Comparison of ENCODE assay signal across 8 cellular contexts in the genomic region with DNA sequence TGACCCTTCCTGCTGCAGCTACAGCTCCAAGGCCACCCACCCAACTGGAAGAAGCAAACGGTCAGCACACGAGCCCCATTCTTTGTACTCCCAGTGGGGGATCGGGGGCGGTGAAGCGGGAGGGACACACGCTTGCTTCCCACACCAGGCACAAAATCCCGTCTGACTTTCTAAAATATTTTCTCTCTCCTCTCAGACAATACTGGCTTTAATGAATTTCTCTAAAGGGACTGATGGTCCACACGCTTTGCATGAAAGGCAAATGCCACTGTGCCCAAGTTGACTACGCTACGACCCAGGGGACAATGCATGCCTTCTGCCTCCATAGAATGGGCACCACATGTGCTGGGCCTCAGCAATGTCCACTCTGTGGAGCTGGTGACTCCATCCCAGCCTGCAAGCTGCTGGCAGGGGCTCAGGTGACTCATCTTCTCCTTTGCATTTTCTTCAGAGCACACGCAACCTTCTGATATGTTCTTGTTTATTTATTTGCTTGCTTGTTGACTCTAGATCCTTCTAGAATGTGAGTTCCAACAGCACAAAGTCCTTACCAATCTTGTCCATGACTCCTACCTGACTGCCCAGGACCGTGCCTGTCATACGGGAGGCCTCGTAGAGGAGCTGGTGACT. TPM values are rescaled to one million over a fixed set of nuclear protein-coding genes. Genes with fewer than 3 reads are reported as not detected.
DNase-seq lines count a peak whose midpoint lies in the region; ATAC-seq and TF ChIP-seq lines count a peak whose summit lies in the region.

No MANE protein-coding gene starts in this region.

- no peaks in the 10 kb centered on the region for H3K27me3 ChIP-seq in testis

- no peak for TF ChIP-seq POLR2A in testis (IDR thresholded peaks at IDR 0.05)

- H3K27me3 Mint-ChIP-seq in activated CD4-positive, alpha-beta T cell treated with anti-CD3 and anti-CD28 coated beads, Interleukin-2, amount 10 ng/mL, durations not matched to agents 7 days and 5 days = no peaks in the 10 kb centered on the region

- no peaks in the 10 kb centered on the region for H3K36me3 ChIP-seq in testis (ENCODE audit: low read depth, missing control alignments)

- H3K4me3 ChIP-seq in testis = no peak overlapping the region

- H3K4me1 Mint-ChIP-seq in activated CD4-positive, alpha-beta T cell treated with anti-CD3 and anti-CD28 coated beads, Interleukin-2, amount 10 ng/mL, durations not matched to agents 7 days and 5 days = peaks cover 77% of the 10 kb centered on the region

- no peaks in the 10 kb centered on the region for H3K9me3 Mint-ChIP-seq in activated CD4-positive, alpha-beta T cell treated with anti-CD3 and anti-CD28 coated beads, Interleukin-2, amount 10 ng/mL, durations not matched to agents 7 days and 5 days

- CTCF ChIA-PET in activated CD4-positive, alpha-beta T cell treated with anti-CD3 and anti-CD28 coated beads, Interleukin-2, amount 10 ng/mL, durations not matched to agents 7 days and 5 days (lab: Charles Lee) = interaction anchor here (1.5 to 2.7 kb wide), 3 partner anchors 12 to 23 kb away, joined by 5 to 8 read pairs (median 7); no protein-coding TSS in a partner anchor

- peaks cover 58% of the 10 kb centered on the region for H3K4me1 ChIP-seq in testis

- peak overlapping the region; percentile 43 for H3K27ac Mint-ChIP-seq in activated CD4-positive, alpha-beta T cell treated with anti-CD3 and anti-CD28 coated beads, Interleukin-2, amount 10 ng/mL, durations not matched to agents 7 days and 5 days

- H3K9me3 ChIP-seq in testis = no peaks in the 10 kb centered on the region

- TF ChIP-seq CTCF in testis (IDR thresholded peaks at IDR 0.05) = no peak

- H3K36me3 Mint-ChIP-seq in activated CD4-positive, alpha-beta T cell treated with anti-CD3 and anti-CD28 coated beads, Interleukin-2, amount 10 ng/mL, durations not matched to agents 7 days and 5 days (ENCODE audit: low read depth) = peaks cover 39% of the 10 kb centered on the region

- ATAC-seq in GM18498 (IDR thresholded peaks at IDR 0.05; ENCODE audit: unreplicated experiment) = no peak

- 50 to 63% methylated on average over 14 of the region's 14 CpGs for WGBS in testis, 2 donors

- no peak overlapping the region for H3K4me3 Mint-ChIP-seq in activated CD4-positive, alpha-beta T cell treated with anti-CD3 and anti-CD28 coated beads, Interleukin-2, amount 10 ng/mL, durations not matched to agents 7 days and 5 days

- no peak for DNase-seq in activated CD4-positive, alpha-beta T cell treated with anti-CD3 and anti-CD28 coated beads, Interleukin-2, amount 10 ng/mL, durations not matched to agents 7 days and 5 days
- DNase-seq in activated CD4-positive, alpha-beta T cell treated with anti-CD3 and anti-CD28 coated beads, Interleukin-2, amount 50 U/mL, for 4 hours = no peak
- DNase-seq in hippocampal formation (lab: John Stamatoyannopoulos, UW) (peak; percentile 69 to 72), testis (peak; percentile 60), NCI-H345 (lab: John Stamatoyannopoulos, UW) (no peak), NCI-H1048 (lab: John Stamatoyannopoulos, UW) (no peak)

- POLR2A ChIA-PET in activated CD4-positive, alpha-beta T cell treated with anti-CD3 and anti-CD28 coated beads, Interleukin-2, amount 10 ng/mL, durations not matched to agents 7 days and 5 days (lab: Charles Lee) = no interaction called here

- H3K27ac ChIP-seq in angular gyrus (ENCODE audit: low read depth, low read length) (peak overlapping the region; percentile 88), testis (peak overlapping the region; percentile 21 to 65)

- intact Hi-C loops in testis (cut with DNase I; ENCODE audit: low total_unique reads) = no loop called here

RNA-seq across cellular contexts. Expression of a gene that starts 15.6 kb away (rescaled TPM):
- total RNA-seq in activated CD4-positive, alpha-beta T cell treated with anti-CD3 and anti-CD28 coated beads, Interleukin-2, amount 10 ng/mL, durations not matched to agents 7 days and 5 days = 10 to 100 TPM; 81.0 to 95.8 TPM
- 10 to 100 TPM; 37.6 to 38.9 TPM for total RNA-seq in testis
- 8.3 TPM for polyA plus RNA-seq in testis (ENCODE audit: insufficient read depth, low read depth, low replicate concordance)

RNA-seq across cellular contexts. Expression of a gene that starts 34.0 kb away (rescaled TPM):
- 10 to 100 TPM; 36.6 to 51.2 TPM for total RNA-seq in activated CD4-positive, alpha-beta T cell treated with anti-CD3 and anti-CD28 coated beads, Interleukin-2, amount 10 ng/mL, durations not matched to agents 7 days and 5 days
- 10 to 100 TPM; 83.9 to 95.0 TPM for total RNA-seq in testis
- 101 TPM for polyA plus RNA-seq in testis (ENCODE audit: insufficient read depth, low read depth, low replicate concordance)

Comparison
In these comparisons a context has a peak if more than half of its experiments do, and no peak if none do; other contexts are left out.
1. DNase-seq: peak in hippocampal formation (2 of 2) and testis (single experiment); none in activated CD4-positive, alpha-beta T cell treated with anti-CD3 and anti-CD28 coated beads, Interleukin-2, amount 10 ng/mL, durations not matched to agents 7 days and 5 days (single experiment), activated CD4-positive, alpha-beta T cell treated with anti-CD3 and anti-CD28 coated beads, Interleukin-2, amount 50 U/mL, for 4 hours (0 of 2), NCI-H345 (single experiment) and NCI-H1048 (single experiment).